Comparison of ENCODE assay signal across 33 cellular contexts in genomic region chr5:174678107-174678506, GRCh38.
"Had no signal": no experiment of that assay in that cellular context is flagged by ENCODE, and none has a peak within 500 bp of the region (broad histone marks: within the 10 kb centered on the region; RNA-seq: fewer than 3 reads in every experiment).

No MANE protein-coding gene starts in this region.

- H3K36me3 Mint-ChIP-seq: activated CD4-positive, alpha-beta memory T cell treated with anti-CD3 and anti-CD28 coated beads for 36 hours; activated naive CD4-positive, alpha-beta T cell treated with anti-CD3 and anti-CD28 coated beads, Interleukin-2, amount 10 ng/mL, durations not matched to agents 7 days and 5 days; activated naive CD4-positive, alpha-beta T cell treated with anti-CD3 and anti-CD28 coated beads, Interleukin-2, amount 50 U/mL, for 24 hours; activated naive CD8-positive, alpha-beta T cell; activated naive CD8-positive, alpha-beta T cell treated with anti-CD3 and anti-CD28 coated beads, Interleukin-2, amount 10 ng/mL, durations not matched to agents 7 days and 5 days; brain had no signal

- H3K27ac ChIP-seq: ascending aorta, cardiac muscle cell, VCaP had no signal

- H3K9me3 Mint-ChIP-seq: activated B cell treated with CpG ODN at 0.5 μM for 24 hours; activated CD4-positive, alpha-beta memory T cell treated with anti-CD3 and anti-CD28 coated beads for 36 hours; activated CD4-positive, alpha-beta T cell treated with anti-CD3 and anti-CD28 coated beads, Interleukin-2, amount 10 ng/mL, durations not matched to agents 7 days and 5 days; activated CD8-positive, alpha-beta T cell treated with anti-CD3 and anti-CD28 coated beads for 36 hours; activated naive CD4-positive, alpha-beta T cell treated with anti-CD3 and anti-CD28 coated beads, Interleukin-2, amount 10 ng/mL, durations not matched to agents 7 days and 5 days; activated naive CD8-positive, alpha-beta T cell treated with anti-CD3 and anti-CD28 coated beads, Interleukin-2, amount 10 ng/mL, durations not matched to agents 7 days and 5 days; T-helper 1 cell treated with Interleukin-12 subunit alpha and Interleukin-12 subunit beta and Interleukin-4 antibody, amounts not matched to agents 30 μg/mL and 1 μg/mL, for 36 hours; T-helper 2 cell treated with Interferon-gamma antibody and Interleukin-4, amounts not matched to agents 5 μg/mL and 100 μg/mL, for 36 hours had no signal

- H3K27me3 ChIP-seq: ascending aorta, cardiac muscle cell had no signal

- H3K27me3 Mint-ChIP-seq: activated B cell treated with CpG ODN at 0.5 μM for 24 hours; activated CD4-positive, alpha-beta T cell treated with anti-CD3 and anti-CD28 coated beads, Interleukin-2, amount 10 ng/mL, durations not matched to agents 7 days and 5 days; activated naive CD4-positive, alpha-beta T cell treated with anti-CD3 and anti-CD28 coated beads, Interleukin-2, amount 10 ng/mL, durations not matched to agents 7 days and 5 days; activated naive CD4-positive, alpha-beta T cell treated with anti-CD3 and anti-CD28 coated beads, Interleukin-2, amount 50 U/mL, for 24 hours; activated naive CD8-positive, alpha-beta T cell treated with anti-CD3 and anti-CD28 coated beads, Interleukin-2, amount 10 ng/mL, durations not matched to agents 7 days and 5 days; central memory CD8-positive, alpha-beta T cell had no signal

- H3K4me1 Mint-ChIP-seq: activated B cell treated with CpG ODN at 0.5 μM for 24 hours; activated CD4-positive, alpha-beta T cell treated with anti-CD3 and anti-CD28 coated beads, Interleukin-2, amount 10 ng/mL, durations not matched to agents 7 days and 5 days; activated naive CD4-positive, alpha-beta T cell treated with anti-CD3 and anti-CD28 coated beads, Interleukin-2, amount 10 ng/mL, durations not matched to agents 7 days and 5 days; activated naive CD4-positive, alpha-beta T cell treated with anti-CD3 and anti-CD28 coated beads, Interleukin-2, amount 50 U/mL, for 24 hours; activated naive CD8-positive, alpha-beta T cell treated with anti-CD3 and anti-CD28 coated beads, Interleukin-2, amount 10 ng/mL, durations not matched to agents 7 days and 5 days; activated naive CD8-positive, alpha-beta T cell treated with anti-CD3 and anti-CD28 coated beads, Interleukin-2, amount 50 U/mL, for 24 hours; brain; central memory CD8-positive, alpha-beta T cell had no signal

- H3K4me3 Mint-ChIP-seq: activated B cell treated with CpG ODN at 0.5 μM for 24 hours; activated CD4-positive, alpha-beta memory T cell treated with anti-CD3 and anti-CD28 coated beads for 36 hours; activated CD4-positive, alpha-beta T cell treated with anti-CD3 and anti-CD28 coated beads, Interleukin-2, amount 10 ng/mL, durations not matched to agents 7 days and 5 days; activated CD8-positive, alpha-beta T cell treated with anti-CD3 and anti-CD28 coated beads for 36 hours; activated naive CD4-positive, alpha-beta T cell treated with anti-CD3 and anti-CD28 coated beads, Interleukin-2, amount 10 ng/mL, durations not matched to agents 7 days and 5 days; activated naive CD4-positive, alpha-beta T cell treated with anti-CD3 and anti-CD28 coated beads, Interleukin-2, amount 50 U/mL, for 24 hours; activated naive CD8-positive, alpha-beta T cell; activated naive CD8-positive, alpha-beta T cell treated with anti-CD3 and anti-CD28 coated beads, Interleukin-2, amount 10 ng/mL, durations not matched to agents 7 days and 5 days; activated naive CD8-positive, alpha-beta T cell treated with anti-CD3 and anti-CD28 coated beads, Interleukin-2, amount 50 U/mL, for 24 hours; brain; central memory CD8-positive, alpha-beta T cell; T-helper 1 cell treated with Interleukin-12 subunit alpha and Interleukin-12 subunit beta and Interleukin-4 antibody, amounts not matched to agents 30 μg/mL and 1 μg/mL, for 36 hours; T-helper 2 cell treated with Interferon-gamma antibody and Interleukin-4, amounts not matched to agents 5 μg/mL and 100 μg/mL, for 36 hours had no signal

- H3K4me1 ChIP-seq: ascending aorta had no signal

- H3K36me3 ChIP-seq: ascending aorta, cardiac muscle cell had no signal

- ATAC-seq: activated CD8-positive, alpha-beta T cell treated with anti-CD3 and anti-CD28 coated beads for 36 hours; activated naive CD8-positive, alpha-beta T cell treated with anti-CD3 and anti-CD28 coated beads, Interleukin-2, amount 50 U/mL, for 24 hours had no signal

- DNase-seq: activated B cell treated with CpG ODN at 0.5 μM for 24 hours; activated CD4-positive, alpha-beta memory T cell treated with anti-CD3 and anti-CD28 coated beads for 36 hours; activated CD4-positive, alpha-beta T cell treated with anti-CD3 and anti-CD28 coated beads for 48 hours; activated CD4-positive, alpha-beta T cell treated with anti-CD3 and anti-CD28 coated beads, Interleukin-2, amount 10 ng/mL, durations not matched to agents 7 days and 5 days; activated CD4-positive, CD25-positive, alpha-beta regulatory T cell treated with anti-CD3 and anti-CD28 coated beads, Interleukin-2, amount 50 U/mL, for 72 hours; activated CD8-positive, alpha-beta memory T cell treated with anti-CD3 and anti-CD28 coated beads, Interleukin-2, amount 50 U/mL, for 4 hours; activated CD8-positive, alpha-beta T cell treated with anti-CD3 and anti-CD28 coated beads for 36 hours; activated effector memory CD4-positive, alpha-beta T cell treated with Interleukin-2 at 50 U/mL for 16 hours; activated gamma-delta T cell; activated naive CD4-positive, alpha-beta T cell treated with anti-CD3 and anti-CD28 coated beads, Interleukin-2, amount 10 ng/mL, durations not matched to agents 7 days and 5 days; activated naive CD4-positive, alpha-beta T cell treated with Interleukin-2 at 50 U/mL for 16 hours; activated naive CD8-positive, alpha-beta T cell treated with anti-CD3 and anti-CD28 coated beads, Interleukin-2, amount 10 ng/mL, durations not matched to agents 7 days and 5 days; activated naive CD8-positive, alpha-beta T cell treated with anti-CD3 and anti-CD28 coated beads, Interleukin-2, amount 50 U/mL, for 24 hours; activated T-cell treated with anti-CD3 and anti-CD28 coated beads for 4 hours; activated T-cell treated with anti-CD3 and anti-CD28 coated beads, Interleukin-2, amount 50 U/mL, for 1 hour; activated T-cell treated with anti-CD3 and anti-CD28 coated beads, Interleukin-2, amount 50 U/mL, for 48 hours; amygdala; anterior cingulate cortex; caudate nucleus; cerebellar nuclear complex; T-helper 1 cell; T-helper 2 cell; T-helper 9 cell had no signal

- H3K4me3 ChIP-seq: ascending aorta, cardiac muscle cell had no signal

- H3K9me3 ChIP-seq: ascending aorta had no signal

- H3K27ac Mint-ChIP-seq: activated B cell treated with CpG ODN at 0.5 μM for 24 hours; activated CD4-positive, alpha-beta memory T cell treated with anti-CD3 and anti-CD28 coated beads for 36 hours; activated CD4-positive, alpha-beta T cell treated with anti-CD3 and anti-CD28 coated beads, Interleukin-2, amount 10 ng/mL, durations not matched to agents 7 days and 5 days; activated CD8-positive, alpha-beta T cell treated with anti-CD3 and anti-CD28 coated beads for 36 hours; activated naive CD4-positive, alpha-beta T cell treated with anti-CD3 and anti-CD28 coated beads, Interleukin-2, amount 10 ng/mL, durations not matched to agents 7 days and 5 days; activated naive CD4-positive, alpha-beta T cell treated with anti-CD3 and anti-CD28 coated beads, Interleukin-2, amount 50 U/mL, for 24 hours; activated naive CD8-positive, alpha-beta T cell; activated naive CD8-positive, alpha-beta T cell treated with anti-CD3 and anti-CD28 coated beads, Interleukin-2, amount 10 ng/mL, durations not matched to agents 7 days and 5 days; activated naive CD8-positive, alpha-beta T cell treated with anti-CD3 and anti-CD28 coated beads, Interleukin-2, amount 50 U/mL, for 24 hours; activated T-helper 2 cell treated with anti-CD3 and anti-CD28 coated beads, Interferon-gamma antibody, Interleukin-2, Interleukin-4, amounts not matched to agents 10 μg/mL and 5 μg/mL and 100 μg/mL, durations not matched to agents 14 hours and 24 hours and 36 hours; brain; T-helper 1 cell treated with Interleukin-12 subunit alpha and Interleukin-12 subunit beta and Interleukin-4 antibody, amounts not matched to agents 30 μg/mL and 1 μg/mL, for 36 hours; T-helper 2 cell treated with Interferon-gamma antibody and Interleukin-4, amounts not matched to agents 5 μg/mL and 100 μg/mL, for 36 hours had no signal
